In genomic region chr15:49758456-49758855, GRCh38 we compare ENCODE assay signal across 18 cellular contexts.
DNase-seq lines count a peak whose midpoint lies in the region; ATAC-seq and TF ChIP-seq lines count a peak whose summit lies in the region.
"Had no signal": no experiment of that assay in that cellular context is flagged by ENCODE, and none has a peak within 500 bp of the region (broad histone marks: within the 10 kb centered on the region; RNA-seq: fewer than 3 reads in every experiment).

No MANE protein-coding gene starts in this region.

- H4K8ac ChIP-seq in IMR-90 (ENCODE audit: low read depth in 2 of 2, low read length in 2 of 2) = no peak overlapping the region

- H3K27me3 ChIP-seq in IMR-90 (ENCODE audit: control insufficient read depth, insufficient read depth, low read length) = no peaks in the 10 kb centered on the region

- TF ChIP-seq POLR2A in IMR-90 (IDR thresholded peaks at IDR 0.05; ENCODE audit: low read depth, low read length) = no peak

- no peak overlapping the region for H2AFZ ChIP-seq in IMR-90 (replicated peaks; ENCODE audit: low read length, poor library complexity)
- H2AFZ ChIP-seq: GM23248 had no signal

- in situ Hi-C loops in IMR-90 (cut with MboI; ENCODE audit: low sequenced_read_pairs) = no loop called here

- no peak overlapping the region for H3K4ac ChIP-seq in IMR-90 (ENCODE audit: low read depth, low read length)

- no peaks in the 10 kb centered on the region for H3K9me1 ChIP-seq in IMR-90 (ENCODE audit: insufficient read depth, low read length)

- peaks cover 24% of the 10 kb centered on the region for H3K9me3 Mint-ChIP-seq in progenitor cell of endocrine pancreas (ENCODE audit: low read depth)
- peaks cover 34% of the 10 kb centered on the region for H3K9me3 Mint-ChIP-seq in activated T-cell treated with anti-CD3 and anti-CD28 coated beads, Interleukin-2, amount 50 U/mL, for 24 hours

- H3K4me3 ChIP-seq in IMR-90 (ENCODE audit: insufficient read depth, low read depth, low read length) = no peak overlapping the region
- no peak overlapping the region for H3K4me3 ChIP-seq in choroid plexus epithelial cell (ENCODE audit: low read depth, low read length)
- H3K4me3 ChIP-seq: A549, GM23248 had no signal

- H3K4me2 ChIP-seq in IMR-90 (ENCODE audit: low read depth, low read length) = no peak overlapping the region; the same call in 1 of the 2 replicates
- H3K4me2 ChIP-seq: A549 had no signal

- H3K27ac ChIP-seq in IMR-90 (ENCODE audit: insufficient read depth, low read length) = no peak overlapping the region
- H3K27ac ChIP-seq: A549, GM23248 had no signal

- no peaks in the 10 kb centered on the region for H3K27me3 Mint-ChIP-seq in progenitor cell of endocrine pancreas
- H3K27me3 Mint-ChIP-seq in activated T-cell treated with anti-CD3 and anti-CD28 coated beads, Interleukin-2, amount 50 U/mL, for 24 hours = no peaks in the 10 kb centered on the region

- no peaks in the 10 kb centered on the region for H3K4me1 Mint-ChIP-seq in progenitor cell of endocrine pancreas (ENCODE audit: low read depth)
- H3K4me1 Mint-ChIP-seq in activated T-cell treated with anti-CD3 and anti-CD28 coated beads, Interleukin-2, amount 50 U/mL, for 24 hours (ENCODE audit: low read depth) = no peaks in the 10 kb centered on the region
- H3K4me1 Mint-ChIP-seq: CD4-positive, alpha-beta memory T cell had no signal

- no peaks in the 10 kb centered on the region for H3K36me3 ChIP-seq in IMR-90 (ENCODE audit: control insufficient read depth, insufficient read depth, low read length)

- no peak for TF ChIP-seq CTCF in IMR-90 (conservative IDR thresholded peaks at IDR 0.05; ENCODE audit: low read depth, low read length)
- no peak for TF ChIP-seq CTCF in choroid plexus epithelial cell (conservative IDR thresholded peaks at IDR 0.05; ENCODE audit: low read depth, low read length)
- TF ChIP-seq CTCF in progenitor cell of endocrine pancreas (IDR thresholded peaks at IDR 0.05; ENCODE audit: unreplicated experiment) = no peak

- no peak overlapping the region for H2BK120ac ChIP-seq in IMR-90 (ENCODE audit: low read depth, low read length)

- TF ChIP-seq RAD21 in IMR-90 (IDR thresholded peaks at IDR 0.05; ENCODE audit: low read length) = no peak

- no peaks in the 10 kb centered on the region for H3K4me1 ChIP-seq in IMR-90 (ENCODE audit: control insufficient read depth, insufficient read depth, low read length)
- H3K4me1 ChIP-seq: A549 had no signal

- H3K27ac Mint-ChIP-seq in progenitor cell of endocrine pancreas = peak overlapping the region; percentile 26
- no peak overlapping the region for H3K27ac Mint-ChIP-seq in activated T-cell treated with anti-CD3 and anti-CD28 coated beads, Interleukin-2, amount 50 U/mL, for 24 hours
- H3K27ac Mint-ChIP-seq: CD4-positive, alpha-beta memory T cell had no signal

- no peak overlapping the region for H2BK20ac ChIP-seq in IMR-90 (ENCODE audit: low read depth, low read length)

- H3K9ac ChIP-seq in IMR-90 (ENCODE audit: low read depth, low read length) = no peak overlapping the region
- H3K9ac ChIP-seq: GM23248 had no signal

- WGBS in IMR-90 (ENCODE audit: extremely low coverage in 2 of 2, insufficient read length in 1 of 2), 2 experiments = no CpG with 5 or more reads among the region's 1 CpG

- dilution Hi-C loops in IMR-90 (cut with HindIII; ENCODE audit: low sequenced_read_pairs, unreplicated experiment) = no loop called here

- no peak overlapping the region for H3K56ac ChIP-seq in IMR-90 (ENCODE audit: extremely low read depth, insufficient read depth, low read length)

- H3K14ac ChIP-seq in IMR-90 (replicated peaks; ENCODE audit: low read depth, low read length) = no peak overlapping the region

- H3K79me1 ChIP-seq in IMR-90 (ENCODE audit: low read depth in 1 of 2, low read length in 2 of 2) = no peaks in the 10 kb centered on the region

- H3K18ac ChIP-seq in IMR-90 (ENCODE audit: low read depth, low read length) = peak overlapping the region; percentile 64; the same call in 1 of the 2 replicates

- H2AK9ac ChIP-seq in IMR-90 (replicated peaks; ENCODE audit: low read depth, low read length, poor library complexity) = no peak overlapping the region

- intact Hi-C loops in IMR-90 (cut with micrococcal nuclease) = no loop called here

- DNase-seq in IMR-90 (peak; percentile 5), choroid plexus epithelial cell (ENCODE audit: low read depth) (peak; percentile 14), iris pigment epithelial cell (ENCODE audit: low read depth) (peak; percentile 39), progenitor cell of endocrine pancreas (ENCODE audit: low spot score, unreplicated experiment) (no peak), inferior parietal cortex (ENCODE audit: extremely low spot score) (no peak)
- no peak for DNase-seq in activated T-cell treated with anti-CD3 and anti-CD28 coated beads, Interleukin-2, amount 50 U/mL, for 24 hours
- DNase-seq: 8988T; ACHN; C1 segment of cervical spinal cord; Calu3; CD4-positive, alpha-beta memory T cell; COR-L47; DMS53; DMS79 treated with DMSO at 0.1 percent for 48 hours; GM23248; H7 had no signal

- CTCF ChIA-PET in IMR-90 (lab: Yijun Ruan, JAX) = no interaction called here

- ATAC-seq in IMR-90 (ENCODE audit: low read depth) (no peak), HG03354 (IDR thresholded peaks at IDR 0.05; ENCODE audit: poor library complexity, severe bottlenecking, unreplicated experiment) (no peak)
- ATAC-seq: A549 had no signal

- H4K5ac ChIP-seq in IMR-90 (ENCODE audit: low read depth, low read length) = no peak overlapping the region

- no TSS peak for BruUV-seq in IMR-90 (replicated peaks; lab: Mats Ljungman, UMichigan)

- H3K36me3 Mint-ChIP-seq in progenitor cell of endocrine pancreas (ENCODE audit: insufficient read depth) = no peaks in the 10 kb centered on the region
- no peaks in the 10 kb centered on the region for H3K36me3 Mint-ChIP-seq in activated T-cell treated with anti-CD3 and anti-CD28 coated beads, Interleukin-2, amount 50 U/mL, for 24 hours (ENCODE audit: low read depth)
- H3K36me3 Mint-ChIP-seq: CD4-positive, alpha-beta memory T cell had no signal

- H3K23ac ChIP-seq in IMR-90 (ENCODE audit: low read depth, low read length) = no peak overlapping the region

- no peak overlapping the region for H3K4me3 Mint-ChIP-seq in progenitor cell of endocrine pancreas (ENCODE audit: low read depth)
- no peak overlapping the region for H3K4me3 Mint-ChIP-seq in activated T-cell treated with anti-CD3 and anti-CD28 coated beads, Interleukin-2, amount 50 U/mL, for 24 hours
- H3K4me3 Mint-ChIP-seq: CD4-positive, alpha-beta memory T cell had no signal

- no peak overlapping the region for H2AK5ac ChIP-seq in IMR-90 (ENCODE audit: low read depth, low read length)

- H3K9me3 ChIP-seq in IMR-90 (ENCODE audit: control insufficient read depth, insufficient read depth, low read length) = peaks cover 11% of the 10 kb centered on the region

- no peak overlapping the region for H2BK15ac ChIP-seq in IMR-90 (ENCODE audit: low read depth, low read length)

- no peaks in the 10 kb centered on the region for H4K20me1 ChIP-seq in IMR-90 (ENCODE audit: insufficient read depth, low read length)

- no peak overlapping the region for H2BK5ac ChIP-seq in IMR-90 (ENCODE audit: low read depth, low read length, poor library complexity, severe bottlenecking)

- no peak overlapping the region for H4K91ac ChIP-seq in IMR-90 (ENCODE audit: insufficient read depth, low read depth, low read length)

- POLR2A ChIA-PET in IMR-90 (lab: Charles Lee; ENCODE audit: unreplicated experiment) = no interaction called here

TF ChIP-seq in IMR-90, 13 proteins besides CTCF, POLR2A, EP300 and RAD21:
- 0 out of 2 replicates have a peak, but pooled peaks have one; percentile 12 for TF ChIP-seq CEBPB (IDR thresholded peaks at IDR 0.05; ENCODE audit: low read depth, low read length)
- no peak for TF ChIP-seq SMC3 (IDR thresholded peaks at IDR 0.05; ENCODE audit: low read depth, low read length)

Comparison
In these comparisons a context has a peak if more than half of its experiments do, and no peak if none do; other contexts are left out.
1. DNase-seq: peak in IMR-90 (single experiment), choroid plexus epithelial cell (single experiment) and iris pigment epithelial cell (single experiment); none in progenitor cell of endocrine pancreas (single experiment), inferior parietal cortex (single experiment) and activated T-cell treated with anti-CD3 and anti-CD28 coated beads, Interleukin-2, amount 50 U/mL, for 24 hours (single experiment).